ENCODE assay signal across 24 cellular contexts in genomic region chr11:118086913-118087768, GRCh38. TPM values are rescaled to one million over a fixed set of nuclear protein-coding genes. Genes with fewer than 3 reads are reported as not detected.
DNase-seq lines count a peak whose midpoint lies in the region; ATAC-seq and TF ChIP-seq lines count a peak whose summit lies in the region.
"Had no signal": no experiment of that assay in that cellular context is flagged by ENCODE, and none has a peak within 500 bp of the region (broad histone marks: within the 10 kb centered on the region; RNA-seq: fewer than 3 reads in every experiment).

Gene SMIM35 (minus strand): TSS chr11:118086963. CDS start chr11:118086757, 206 bp downstream.

- no peaks in the 10 kb centered on the region for H3K4me1 Mint-ChIP-seq in CD8-positive, alpha-beta T cell (ENCODE audit: low read depth)
- H3K4me1 Mint-ChIP-seq: activated naive CD4-positive, alpha-beta T cell treated with anti-CD3 and anti-CD28 coated beads, Interleukin-2, amount 50 U/mL, for 24 hours had no signal

- peaks cover 6% of the 10 kb centered on the region for H3K27me3 Mint-ChIP-seq in CD8-positive, alpha-beta T cell (ENCODE audit: low read depth)
- H3K27me3 Mint-ChIP-seq: activated CD8-positive, alpha-beta T cell treated with anti-CD3 and anti-CD28 coated beads for 36 hours had no signal

- H3K27ac ChIP-seq in CD8-positive, alpha-beta T cell (ENCODE audit: low read depth, low read length), result no peak within 1 kb of the TSS
- H3K27ac ChIP-seq: hepatocyte had no signal

- POLR2A ChIA-PET in CD8-positive, alpha-beta T cell (lab: Charles Lee), result no interaction called here

- H3K27ac Mint-ChIP-seq in CD8-positive, alpha-beta T cell, result no peak within 1 kb of the TSS
- H3K27ac Mint-ChIP-seq: activated CD8-positive, alpha-beta T cell treated with anti-CD3 and anti-CD28 coated beads for 36 hours; activated naive CD4-positive, alpha-beta T cell treated with anti-CD3 and anti-CD28 coated beads, Interleukin-2, amount 50 U/mL, for 24 hours; endodermal cell; nephron; WTC11 had no signal

- no peak within 1 kb of the TSS for H3K4me3 Mint-ChIP-seq in CD8-positive, alpha-beta T cell
- H3K4me3 Mint-ChIP-seq: activated CD8-positive, alpha-beta T cell treated with anti-CD3 and anti-CD28 coated beads for 36 hours; activated naive CD4-positive, alpha-beta T cell treated with anti-CD3 and anti-CD28 coated beads, Interleukin-2, amount 50 U/mL, for 24 hours; activated T-cell treated with anti-CD3 and anti-CD28 coated beads, Interleukin-2, amount 50 U/mL, for 4 hours; endodermal cell; nephron; WTC11 had no signal

- intact Hi-C loops in CD8-positive, alpha-beta T cell (cut with DNase I, micrococcal nuclease), result no loop called here

- no peak within 1 kb of the TSS for H3K4me3 ChIP-seq in CD8-positive, alpha-beta T cell (ENCODE audit: low read depth, low read length)
- H3K4me3 ChIP-seq: hepatocyte, MG63, smooth muscle cell had no signal

- ATAC-seq in GM21529 (IDR thresholded peaks at IDR 0.05; ENCODE audit: unreplicated experiment), result no peak
- ATAC-seq in CD8-positive, alpha-beta T cell, result no peak
- ATAC-seq: activated CD8-positive, alpha-beta T cell treated with anti-CD3 and anti-CD28 coated beads for 36 hours; activated T-cell treated with anti-CD3 and anti-CD28 coated beads, Interleukin-2, amount 50 U/mL, for 4 hours; WTC11 had no signal

- TF ChIP-seq POLR2A in erythroblast (IDR thresholded peaks at IDR 0.05; ENCODE audit: low read length), result no peak

- DNase-seq in DMS153 (lab: John Stamatoyannopoulos, UW) (peak; percentile 79), NCI-H1105 (lab: John Stamatoyannopoulos, UW) (peak; percentile 67), NCI-H748 treated with DMSO at 0.1 percent for 48 hours (lab: John Stamatoyannopoulos, UW) (peak; percentile 23), medulla oblongata (ENCODE audit: extremely low spot score) (peak; percentile 31), hypothalamus (lab: John Stamatoyannopoulos, UW) (no peak), erythroblast (lab: John Stamatoyannopoulos, UW) (no peak)
- no peak for DNase-seq in CD8-positive, alpha-beta T cell
- DNase-seq: activated CD8-positive, alpha-beta T cell treated with anti-CD3 and anti-CD28 coated beads for 36 hours; activated T-cell treated with anti-CD3 and anti-CD28 coated beads, Interleukin-2, amount 50 U/mL, for 4 hours; endodermal cell; GF-D8; kidney; mesendoderm; MG63; NCI-H2171; SIG-M5; stimulated activated CD4-positive, alpha-beta T cell treated with anti-CD3 and anti-CD28 coated beads, Interleukin-4, amount 100 ng/mL, for 4 hours had no signal

- peaks cover 5% of the 10 kb centered on the region for H3K36me3 Mint-ChIP-seq in CD8-positive, alpha-beta T cell
- H3K36me3 Mint-ChIP-seq: WTC11 had no signal

- no peaks in the 10 kb centered on the region for H3K9me3 ChIP-seq in CD8-positive, alpha-beta T cell (ENCODE audit: low read length)
- H3K9me3 ChIP-seq: MG63 had no signal

- H3K4me1 ChIP-seq in CD8-positive, alpha-beta T cell (ENCODE audit: insufficient read depth, low read length), result no peaks in the 10 kb centered on the region

- CTCF ChIA-PET in CD8-positive, alpha-beta T cell (lab: Charles Lee), result interaction anchor here (0.7 to 1.7 kb wide), 2 partner anchors 13 to 280 kb away, joined by 3 read pairs; no protein-coding TSS in a partner anchor

- H3K9me3 Mint-ChIP-seq in CD8-positive, alpha-beta T cell, result peaks cover 12% of the 10 kb centered on the region
- H3K9me3 Mint-ChIP-seq: nephron had no signal

- H3K36me3 ChIP-seq in CD8-positive, alpha-beta T cell (ENCODE audit: insufficient read depth, low read length), result no peaks in the 10 kb centered on the region
- H3K36me3 ChIP-seq: MG63 had no signal

- no peak for TF ChIP-seq CTCF in CD8-positive, alpha-beta T cell (IDR thresholded peaks at IDR 0.05)

- H3K27me3 ChIP-seq in CD8-positive, alpha-beta T cell (ENCODE audit: insufficient read depth, low read length), result no peaks in the 10 kb centered on the region
- H3K27me3 ChIP-seq: hepatocyte, MG63 had no signal

RNA-seq across cellular contexts. Expression of gene SMIM35, which starts in this region (rescaled TPM):
- under 1 TPM; 0.08 to 0.11 TPM for total RNA-seq in CD8-positive, alpha-beta T cell
- total RNA-seq: activated T-cell treated with anti-CD3 and anti-CD28 coated beads, Interleukin-2, amount 50 U/mL, for 4 hours; endodermal cell; kidney; pulmonary artery endothelial cell; smooth muscle cell; WTC11 had no signal

Comparison
In these comparisons a context has a peak if more than half of its experiments do, and no peak if none do; other contexts are left out.
1. DNase-seq: peak in DMS153 (single experiment), NCI-H1105 (single experiment), NCI-H748 treated with DMSO at 0.1 percent for 48 hours (single experiment) and medulla oblongata (single experiment); none in hypothalamus (0 of 51), CD8-positive, alpha-beta T cell (0 of 7) and erythroblast (0 of 2).